In the genomic region with DNA sequence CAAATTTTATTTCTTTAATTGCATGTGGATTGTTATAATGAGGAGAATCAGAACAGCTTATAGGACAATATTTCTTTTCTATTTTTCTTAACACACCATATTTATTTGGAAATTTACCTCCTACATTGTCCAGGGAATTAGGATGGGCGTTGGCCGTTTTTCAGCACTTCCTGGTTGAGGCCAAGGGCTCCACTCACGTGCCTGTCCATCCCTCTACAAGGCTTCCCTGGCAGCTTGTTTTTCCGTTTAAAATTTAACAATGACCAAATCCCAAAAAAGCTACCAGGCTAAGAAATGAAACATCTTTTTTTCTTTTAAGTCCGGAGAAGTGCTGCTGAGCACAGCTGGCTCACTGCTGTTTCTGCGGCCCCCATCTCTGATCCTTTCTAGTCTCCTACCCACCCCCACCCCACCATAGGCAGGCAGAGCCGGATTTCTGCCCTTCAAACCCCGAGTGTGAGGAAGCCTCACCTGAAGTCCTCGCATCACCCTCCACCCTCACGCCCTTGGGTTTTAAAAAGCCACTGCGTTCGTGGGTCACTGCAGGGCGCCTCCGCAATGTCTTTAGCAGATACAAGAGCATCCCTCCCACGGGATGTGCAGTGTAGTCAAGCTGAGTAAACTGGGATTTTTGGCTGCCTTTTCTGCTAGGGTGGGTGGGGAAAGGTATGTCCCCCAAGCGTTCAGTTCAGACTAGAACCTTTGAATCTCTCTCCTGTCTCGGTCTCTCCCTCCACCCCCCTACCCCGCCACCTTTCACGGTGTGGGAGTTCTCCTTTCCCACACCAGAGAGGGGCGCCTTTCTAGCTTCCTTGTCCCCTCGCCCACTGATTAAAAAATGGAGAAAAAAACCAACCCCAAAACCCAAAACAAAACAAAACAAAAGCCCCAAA, we compare ENCODE assay signal across 8 cellular contexts. TPM values are rescaled to one million over a fixed set of nuclear protein-coding genes. Genes with fewer than 3 reads are reported as not detected.
DNase-seq lines count a peak whose midpoint lies in the region; ATAC-seq, FAIRE-seq and TF ChIP-seq lines count a peak whose summit lies in the region.

No MANE protein-coding gene starts in this region.

- H3K4me1 ChIP-seq in SK-N-SH (ENCODE audit: control insufficient read depth in 1 of 2, insufficient read depth in 2 of 2, low read depth in 1 of 2, low read length in 1 of 2) (peaks cover 0 to 10% of the 10 kb centered on the region in 2 experiments; a peak in 2 of 4 replicates), mucosa of descending colon (ENCODE audit: low read depth) (peaks cover 18% of the 10 kb centered on the region)

- peak; percentile 16; the same call in 1 of the 2 replicates for TF ChIP-seq CTCF in SK-N-SH (IDR thresholded peaks at IDR 0.05)
- TF ChIP-seq CTCF in endothelial cell (IDR thresholded peaks at IDR 0.05; ENCODE audit: unreplicated experiment), result no peak
- TF ChIP-seq CTCF in mucosa of descending colon (IDR thresholded peaks at IDR 0.05), result no peak
- TF ChIP-seq CTCF in type B pancreatic cell (conservative IDR thresholded peaks at IDR 0.05), result no peak

- peak overlapping the region; percentile 85 for H3K9ac ChIP-seq in SK-N-SH

- intact Hi-C loops in mucosa of descending colon (cut with DNase I, micrococcal nuclease), result no loop called here

- H3K9me3 ChIP-seq in SK-N-SH (no peaks in the 10 kb centered on the region), mucosa of descending colon (no peaks in the 10 kb centered on the region)

- H3K9me3 Mint-ChIP-seq in endothelial cell (ENCODE audit: unreplicated experiment), result no peaks in the 10 kb centered on the region
- H3K9me3 Mint-ChIP-seq in type B pancreatic cell, result peaks cover 6% of the 10 kb centered on the region

- no peak for TF ChIP-seq EP300 in SK-N-SH (IDR thresholded peaks at IDR 0.05; ENCODE audit: borderline replicate concordance in 1 of 2, low read depth in 1 of 2, low read length in 1 of 2)

- ATAC-seq in mucosa of descending colon, result peak; percentile 40

- no peaks in the 10 kb centered on the region for H3F3A ChIP-seq in SK-N-SH (replicated peaks; ENCODE audit: insufficient read depth)

- peak; percentile 49 for DNase-seq in EL
- peak; percentile 39 for DNase-seq in H54 (ENCODE audit: insufficient read length, low spot score)
- peak; percentile 80 for DNase-seq in SK-N-SH
- no peak for DNase-seq in endothelial cell (ENCODE audit: low spot score)
- DNase-seq in mucosa of descending colon, result peak; percentile 59 to 77 (median 67)
- no peak for DNase-seq in type B pancreatic cell (ENCODE audit: extremely low spot score, unreplicated experiment)
- DNase-seq in NCI-H748 (lab: John Stamatoyannopoulos, UW; ENCODE audit: unreplicated experiment), result no peak
- no peak for DNase-seq in NCI-H345 (lab: John Stamatoyannopoulos, UW)

- H3K4me1 Mint-ChIP-seq in endothelial cell (ENCODE audit: unreplicated experiment), result peaks cover 40% of the 10 kb centered on the region
- peaks cover 3% of the 10 kb centered on the region for H3K4me1 Mint-ChIP-seq in type B pancreatic cell (ENCODE audit: unreplicated experiment)

- no peaks in the 10 kb centered on the region for H4K20me1 ChIP-seq in SK-N-SH (ENCODE audit: insufficient read depth)

- no peaks in the 10 kb centered on the region for H3K9me2 ChIP-seq in SK-N-SH

- POLR2A ChIA-PET in SK-N-SH (lab: Yijun Ruan, JAX), result interaction anchor here (0.5 kb wide), 1 partner anchor 55 kb away, joined by 3 read pairs; no protein-coding TSS in a partner anchor

- no peaks in the 10 kb centered on the region for H3K36me3 ChIP-seq in SK-N-SH (replicated peaks in 1 of 2; ENCODE audit: control insufficient read depth in 1 of 2, insufficient read depth in 2 of 2, low read length in 1 of 2)
- no peaks in the 10 kb centered on the region for H3K36me3 ChIP-seq in mucosa of descending colon (ENCODE audit: low read depth)

- FAIRE-seq in H54 (lab: Jason Lieb, UNC), result no peak

- H3K27me3 ChIP-seq in SK-N-SH (ENCODE audit: insufficient read depth), result no peaks in the 10 kb centered on the region

- no peaks in the 10 kb centered on the region for H3K36me3 Mint-ChIP-seq in endothelial cell (ENCODE audit: low read depth, unreplicated experiment)
- H3K36me3 Mint-ChIP-seq in type B pancreatic cell, result peaks cover 4% of the 10 kb centered on the region

- peaks cover 5% of the 10 kb centered on the region for H3K27me3 Mint-ChIP-seq in endothelial cell (ENCODE audit: unreplicated experiment)
- H3K27me3 Mint-ChIP-seq in type B pancreatic cell, result peaks cover 35% of the 10 kb centered on the region

- H3K79me2 ChIP-seq in SK-N-SH (ENCODE audit: insufficient read depth), result no peaks in the 10 kb centered on the region

- H3K27ac ChIP-seq in SK-N-SH (ENCODE audit: low read depth in 2 of 2, low read length in 1 of 2), result peak overlapping the region; percentile 40 to 73

- H3K4me3 ChIP-seq in SK-N-SH (ENCODE audit: low read depth in 2 of 2, low read length in 1 of 2), result peak overlapping the region; percentile 70 to 83
- peak overlapping the region; percentile 81 for H3K4me3 ChIP-seq in mucosa of descending colon

- H3K4me2 ChIP-seq in SK-N-SH, result peak overlapping the region; percentile 81

- peak overlapping the region; percentile 89 for H2AFZ ChIP-seq in SK-N-SH (ENCODE audit: low read depth)

- CTCF ChIA-PET in SK-N-SH (lab: Yijun Ruan, JAX), result interaction anchor here (1.1 to 1.4 kb wide), 2 partner anchors 10 to 13 kb away, joined by 3 read pairs; no protein-coding TSS in a partner anchor

- peak overlapping the region; percentile 96 for H3K27ac Mint-ChIP-seq in endothelial cell (ENCODE audit: unreplicated experiment)
- peak overlapping the region; percentile 95 for H3K27ac Mint-ChIP-seq in type B pancreatic cell

- WGBS in SK-N-SH (ENCODE audit: low lambda C conversion rate), result 9% methylated on average over 21 of the region's 21 CpGs

- no peak for TF ChIP-seq POLR2A in H54 (IDR thresholded peaks at IDR 0.05; ENCODE audit: low read depth, low read length)

- TF ChIP-seq RAD21 in SK-N-SH (IDR thresholded peaks at IDR 0.05; ENCODE audit: low read length), result no peak

- H3K4me3 Mint-ChIP-seq in endothelial cell (ENCODE audit: unreplicated experiment), result peak overlapping the region; percentile 95
- peak overlapping the region; percentile 94 for H3K4me3 Mint-ChIP-seq in type B pancreatic cell

TF ChIP-seq in SK-N-SH, 30 proteins besides CTCF, POLR2A, EP300 and RAD21:
- TF ChIP-seq MXI1 (IDR thresholded peaks at IDR 0.05; ENCODE audit: low read depth, low read length), result peak; percentile 55; the same call in 1 of the 2 replicates
- peak; percentile 68 for TF ChIP-seq ELF1 (IDR thresholded peaks at IDR 0.05)
- no peak for TF ChIP-seq RCOR1 (IDR thresholded peaks at IDR 0.05; ENCODE audit: low read length)

RNA-seq across cellular contexts. Expression of a gene that starts 0.8 kb away (rescaled TPM):
- 7.4 and 7.9 TPM in 2 replicates for polyA plus RNA-seq in SK-N-SH (2012; rRNA removed)
- 7.3 and 7.5 TPM in 2 replicates for polyA plus RNA-seq in SK-N-SH (2012; cell fraction: cytosol; rRNA removed)
- polyA plus RNA-seq in SK-N-SH (2012; cell fraction: nucleus; rRNA removed), result 13.9 and 14.1 TPM in 2 replicates
- 104 TPM for total RNA-seq in endothelial cell (ENCODE audit: unreplicated experiment)
- 10 to 100 TPM; 39.7 to 93.0 (median 72.2) TPM for total RNA-seq in mucosa of descending colon
- total RNA-seq in type B pancreatic cell (ENCODE audit: low replicate concordance), result 15.9 and 34.3 TPM in 2 replicates

Comparison
In these comparisons a context has a peak if more than half of its experiments do, and no peak if none do; other contexts are left out.
1. DNase-seq: peak in EL (single experiment), H54 (single experiment), SK-N-SH (single experiment) and mucosa of descending colon (3 of 3); none in endothelial cell (single experiment), type B pancreatic cell (single experiment), NCI-H748 (single experiment) and NCI-H345 (single experiment).